ENCODE assay signal across 11 cellular contexts in genomic region chr11:30131535-30131934, GRCh38.
DNase-seq lines count a peak whose midpoint lies in the region; ATAC-seq, FAIRE-seq and TF ChIP-seq lines count a peak whose summit lies in the region.
"Had no signal": no experiment of that assay in that cellular context is flagged by ENCODE, and none has a peak within 500 bp of the region (broad histone marks: within the 10 kb centered on the region; RNA-seq: fewer than 3 reads in every experiment).

No MANE protein-coding gene starts in this region.

- no peaks in the 10 kb centered on the region for H3K4me1 ChIP-seq in gastroesophageal sphincter

- no peaks in the 10 kb centered on the region for H3K36me3 ChIP-seq in gastroesophageal sphincter

- H3K9me3 ChIP-seq in gastroesophageal sphincter, result no peaks in the 10 kb centered on the region

- DNase-seq in HT1080 (ENCODE audit: low read depth) (peak; percentile 8), AML-193 (lab: John Stamatoyannopoulos, UW) (no peak), hippocampal formation (lab: John Stamatoyannopoulos, UW) (no peak), H54 (ENCODE audit: insufficient read length, low spot score) (no peak)
- DNase-seq in stimulated activated CD8-positive, alpha-beta memory T cell treated with anti-CD3 and anti-CD28 coated beads, Interleukin-4, amount 100 ng/mL, for 48 hours, result no peak
- DNase-seq: activated CD8-positive, alpha-beta memory T cell treated with anti-CD3 and anti-CD28 coated beads, Interleukin-2, amount 10 ng/mL, durations not matched to agents 7 days and 5 days; H7; SW 1271 had no signal

- H3K27ac ChIP-seq in 22Rv1 (peak overlapping the region; percentile 37), gastroesophageal sphincter (no peak overlapping the region)

- no peak overlapping the region for H3K4me3 ChIP-seq in gastroesophageal sphincter

- TF ChIP-seq POLR2A in gastroesophageal sphincter (IDR thresholded peaks at IDR 0.05), result no peak
- TF ChIP-seq POLR2A in H54 (IDR thresholded peaks at IDR 0.05; ENCODE audit: low read depth, low read length), result no peak

- peak; percentile 74 for ATAC-seq in GM19452 (IDR thresholded peaks at IDR 0.05; ENCODE audit: unreplicated experiment)
- ATAC-seq in gastroesophageal sphincter, result peak; percentile 47
- ATAC-seq: activated CD8-positive, alpha-beta memory T cell treated with anti-CD3 and anti-CD28 coated beads, Interleukin-2, amount 10 ng/mL, durations not matched to agents 7 days and 5 days had no signal

- no peak for FAIRE-seq in H54 (lab: Jason Lieb, UNC)

- WGBS in gastroesophageal sphincter (ENCODE audit: low coverage in 1 of 2), 2 donors, result 36 to 63% methylated on average over 2 of the region's 2 CpGs

- no peaks in the 10 kb centered on the region for H3K27me3 ChIP-seq in gastroesophageal sphincter

- TF ChIP-seq EP300 in gastroesophageal sphincter (IDR thresholded peaks at IDR 0.05), result no peak

- TF ChIP-seq CTCF in 22Rv1 (IDR thresholded peaks at IDR 0.05) (peak; percentile 15; the same call in 1 of the 2 replicates), gastroesophageal sphincter (IDR thresholded peaks at IDR 0.05) (peak; percentile 22 to 59 (median 38))
